Comparison of ENCODE assay signal across 8 cellular contexts in genomic region chr10:46028584-46029570, GRCh38. TPM values are rescaled to one million over a fixed set of nuclear protein-coding genes. Genes with fewer than 3 reads are reported as not detected.
DNase-seq lines count a peak whose midpoint lies in the region; ATAC-seq and TF ChIP-seq lines count a peak whose summit lies in the region.

No MANE protein-coding gene starts in this region.

- CTCF ChIA-PET in SK-N-SH (lab: Yijun Ruan, JAX): interaction anchor here (0.7 to 3.1 kb wide), 9 partner anchors 9 to 794 kb away, joined by 3 to 24 read pairs (median 4); no protein-coding TSS in a partner anchor

- H3K4me3 Mint-ChIP-seq in mesothelial cell of epicardium: peak overlapping the region; percentile 92

- ATAC-seq in GM19468 (IDR thresholded peaks at IDR 0.05; ENCODE audit: extremely low read depth, unreplicated experiment): peak; percentile 27

- peak; percentile 80 for TF ChIP-seq CTCF in SK-N-SH (IDR thresholded peaks at IDR 0.05)
- TF ChIP-seq CTCF in mesothelial cell of epicardium (IDR thresholded peaks at IDR 0.05; ENCODE audit: unreplicated experiment): peak; percentile 57
- TF ChIP-seq CTCF in uterus (IDR thresholded peaks at IDR 0.05): peak; percentile 14 to 45 (median 36)

- H3K9me2 ChIP-seq in SK-N-SH: no peaks in the 10 kb centered on the region

- WGBS in SK-N-SH (ENCODE audit: low lambda C conversion rate): 17% methylated on average over 7 of the region's 7 CpGs

- H3K27me3 ChIP-seq in SK-N-SH (ENCODE audit: insufficient read depth) (no peaks in the 10 kb centered on the region), uterus (no peaks in the 10 kb centered on the region)

- H3K9ac ChIP-seq in SK-N-SH: peak overlapping the region; percentile 90; the same call in 1 of the 2 replicates

- no peak for TF ChIP-seq POLR2A in uterus (IDR thresholded peaks at IDR 0.05)

- peak overlapping the region; percentile 83 for H3K27ac ChIP-seq in KOPT-K1 (ENCODE audit: low read depth, low read length, poor library complexity, severe bottlenecking)
- H3K27ac ChIP-seq in SK-N-SH (ENCODE audit: low read depth in 2 of 2, low read length in 1 of 2): peak overlapping the region; percentile 11 to 59; a peak in 2 of 4 replicates
- peak overlapping the region; percentile 74 to 82 for H3K27ac ChIP-seq in uterus

- no peaks in the 10 kb centered on the region for H3K9me3 ChIP-seq in KOPT-K1 (ENCODE audit: insufficient read depth, low read length, poor library complexity, severe bottlenecking)
- H3K9me3 ChIP-seq in SK-N-SH: no peaks in the 10 kb centered on the region
- no peaks in the 10 kb centered on the region for H3K9me3 ChIP-seq in uterus

- H3K9me3 Mint-ChIP-seq in mesothelial cell of epicardium: no peaks in the 10 kb centered on the region

- H3K4me2 ChIP-seq in SK-N-SH: peak overlapping the region; percentile 90

- peaks cover 63% of the 10 kb centered on the region for H3K79me2 ChIP-seq in SK-N-SH (ENCODE audit: insufficient read depth)

- H3K27me3 Mint-ChIP-seq in mesothelial cell of epicardium (ENCODE audit: low read depth): no peaks in the 10 kb centered on the region

- H3K4me1 ChIP-seq in SK-N-SH (ENCODE audit: control insufficient read depth in 1 of 2, insufficient read depth in 2 of 2, low read depth in 1 of 2, low read length in 1 of 2) (peaks cover 5 to 17% of the 10 kb centered on the region in 2 experiments; a peak in 3 of 4 replicates), uterus (peaks cover 0 to 8% of the 10 kb centered on the region in 2 donors)

- peak overlapping the region; percentile 79 to 94; a peak in 3 of 4 replicates for H3K4me3 ChIP-seq in SK-N-SH (ENCODE audit: low read depth in 2 of 2, low read length in 1 of 2)
- peak overlapping the region; percentile 81 to 88 for H3K4me3 ChIP-seq in uterus

- H3K36me3 ChIP-seq in KOPT-K1 (ENCODE audit: insufficient read depth, low read length): peaks cover 32% of the 10 kb centered on the region
- peaks cover 0 to 5% of the 10 kb centered on the region in 2 experiments for H3K36me3 ChIP-seq in SK-N-SH (replicated peaks in 1 of 2; ENCODE audit: control insufficient read depth in 1 of 2, insufficient read depth in 2 of 2, low read length in 1 of 2)
- H3K36me3 ChIP-seq in uterus: no peaks in the 10 kb centered on the region

- H4K20me1 ChIP-seq in SK-N-SH (ENCODE audit: insufficient read depth): peaks cover 24% of the 10 kb centered on the region

- peaks cover 28% of the 10 kb centered on the region for H3K4me1 Mint-ChIP-seq in mesothelial cell of epicardium

- intact Hi-C loops in uterus (cut with DNase I; ENCODE audit: low total_unique reads): no loop called here

- no peak overlapping the region for H2AFZ ChIP-seq in SK-N-SH (ENCODE audit: low read depth)

- H3K27ac Mint-ChIP-seq in mesothelial cell of epicardium: peak overlapping the region; percentile 95

- peaks cover 14% of the 10 kb centered on the region for H3F3A ChIP-seq in SK-N-SH (replicated peaks; ENCODE audit: insufficient read depth)

- no peaks in the 10 kb centered on the region for H3K36me3 Mint-ChIP-seq in mesothelial cell of epicardium

- POLR2A ChIA-PET in SK-N-SH (lab: Yijun Ruan, JAX): no interaction called here

- TF ChIP-seq RAD21 in SK-N-SH (IDR thresholded peaks at IDR 0.05; ENCODE audit: low read length): peak; percentile 85

- peak; percentile 2 for DNase-seq in NCI-H1092 treated with DMSO at 0.1 percent for 48 hours (lab: John Stamatoyannopoulos, UW)
- DNase-seq in NCI-H1092 (lab: John Stamatoyannopoulos, UW): no peak
- peak; percentile 62 for DNase-seq in SK-N-SH
- peak; percentile 83 for DNase-seq in dermis blood vessel endothelial cell
- no peak for DNase-seq in mesothelial cell of epicardium (ENCODE audit: low spot score in 2 of 2, unreplicated experiment in 2 of 2)
- no peak for DNase-seq in uterus

- no peak for TF ChIP-seq EP300 in SK-N-SH (IDR thresholded peaks at IDR 0.05; ENCODE audit: borderline replicate concordance in 1 of 2, low read depth in 1 of 2, low read length in 1 of 2)

TF ChIP-seq in SK-N-SH, 30 proteins besides CTCF, POLR2A, EP300 and RAD21:
- TF ChIP-seq RCOR1 (IDR thresholded peaks at IDR 0.05; ENCODE audit: low read length): no peak
- peak; percentile 57 for TF ChIP-seq SMC3 (IDR thresholded peaks at IDR 0.05; ENCODE audit: low read depth, low read length)
- no peak for TF ChIP-seq TCF12 (IDR thresholded peaks at IDR 0.05)
- no peak for TF ChIP-seq TAF1 (IDR thresholded peaks at IDR 0.05; ENCODE audit: borderline replicate concordance, low read depth, low read length)
- TF ChIP-seq ELF1 (IDR thresholded peaks at IDR 0.05): no peak
- TF ChIP-seq, protein P1, sequence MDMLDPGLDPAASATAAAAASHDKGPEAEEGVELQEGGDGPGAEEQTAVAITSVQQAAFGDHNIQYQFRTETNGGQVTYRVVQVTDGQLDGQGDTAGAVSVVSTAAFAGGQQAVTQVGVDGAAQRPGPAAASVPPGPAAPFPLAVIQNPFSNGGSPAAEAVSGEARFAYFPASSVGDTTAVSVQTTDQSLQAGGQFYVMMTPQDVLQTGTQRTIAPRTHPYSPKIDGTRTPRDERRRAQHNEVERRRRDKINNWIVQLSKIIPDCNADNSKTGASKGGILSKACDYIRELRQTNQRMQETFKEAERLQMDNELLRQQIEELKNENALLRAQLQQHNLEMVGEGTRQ (IDR thresholded peaks at IDR 0.05; ENCODE audit: borderline replicate concordance, low read depth, low read length): no peak
TF ChIP-seq in SK-N-SH: peak in this region for 1.

RNA-seq across cellular contexts. Expression of gene NCOA4, which starts 1.5 kb away (rescaled TPM):
- 30.3 and 44.9 TPM in 2 replicates for polyA plus RNA-seq in SK-N-SH (2012; rRNA removed)
- 46.0 and 47.0 TPM in 2 replicates for polyA plus RNA-seq in SK-N-SH (2012; cell fraction: cytosol; rRNA removed)
- polyA plus RNA-seq in SK-N-SH (2012; cell fraction: nucleus; rRNA removed): 16.1 and 30.8 TPM in 2 replicates
- total RNA-seq in dermis blood vessel endothelial cell: 256 and 296 TPM in 2 replicates
- 72.3 to 74.1 TPM (median 72.6 TPM) in 3 replicates for total RNA-seq in mesothelial cell of epicardium
- 100 to 1,000 TPM in 3 of 4 donors, 10 to 100 TPM in 1; 88.8 to 223 (median 110) TPM for total RNA-seq in uterus

RNA-seq across cellular contexts. Expression of gene MSMB, which starts 17.2 kb away (rescaled TPM):
- not detected in 2 replicates for polyA plus RNA-seq in SK-N-SH (2012; rRNA removed)
- not detected in 2 replicates for polyA plus RNA-seq in SK-N-SH (2012; cell fraction: cytosol; rRNA removed)
- not detected in 2 replicates for polyA plus RNA-seq in SK-N-SH (2012; cell fraction: nucleus; rRNA removed)
- not detected in 2 replicates for total RNA-seq in dermis blood vessel endothelial cell
- total RNA-seq in mesothelial cell of epicardium: not detected in 3 replicates
- not detected for total RNA-seq in uterus

RNA-seq across cellular contexts. Expression of gene TIMM23, which starts 56.6 kb away (rescaled TPM):
- polyA plus RNA-seq in SK-N-SH (2012; rRNA removed): 87.0 and 96.4 TPM in 2 replicates
- polyA plus RNA-seq in SK-N-SH (2012; cell fraction: cytosol; rRNA removed): 111 and 139 TPM in 2 replicates
- 25.1 and 42.9 TPM in 2 replicates for polyA plus RNA-seq in SK-N-SH (2012; cell fraction: nucleus; rRNA removed)
- 71.5 and 73.8 TPM in 2 replicates for total RNA-seq in dermis blood vessel endothelial cell
- 52.0 to 59.1 TPM (median 55.4 TPM) in 3 replicates for total RNA-seq in mesothelial cell of epicardium
- 10 to 100 TPM; 33.1 to 61.0 (median 47.8) TPM for total RNA-seq in uterus

Comparison
In these comparisons a context has a peak if more than half of its experiments do, and no peak if none do; other contexts are left out.
1. DNase-seq: peak in NCI-H1092 treated with DMSO at 0.1 percent for 48 hours (single experiment), SK-N-SH (single experiment) and dermis blood vessel endothelial cell (single experiment); none in NCI-H1092 (single experiment), mesothelial cell of epicardium (0 of 2) and uterus (0 of 2).
2. Peak in every context shown above with its lines, with median percentiles within 50 percentile points of each other: H3K27ac ChIP-seq and CTCF ChIP-seq.